Comparison of ENCODE assay signal across 17 cellular contexts in genomic region chr16:27345201-27345600, GRCh38. TPM values are rescaled to one million over a fixed set of nuclear protein-coding genes. Genes with fewer than 3 reads are reported as not detected.
"Had no signal": no experiment of that assay in that cellular context is flagged by ENCODE, and none has a peak within 500 bp of the region (broad histone marks: within the 10 kb centered on the region; RNA-seq: fewer than 3 reads in every experiment).

No MANE protein-coding gene starts in this region.

- H3K4me1 ChIP-seq: vagina had no signal

- H3K4me3 Mint-ChIP-seq: stimulated activated memory B cell treated with anti-CD40 and anti-IgM and Interleukin-4, amounts not matched to agents 10 μg/mL and 1 μg/mL and 100 μg/mL, for 72 hours; T-cell; type B pancreatic cell; WTC11 had no signal

- H3K27me3 Mint-ChIP-seq: stimulated activated memory B cell treated with anti-CD40 and anti-IgM and Interleukin-4, amounts not matched to agents 10 μg/mL and 1 μg/mL and 100 μg/mL, for 72 hours; T-cell; type B pancreatic cell had no signal

- H3K4me3 ChIP-seq: cardiac muscle cell, heart right ventricle, smooth muscle cell, vagina had no signal

- H3K9me3 ChIP-seq: vagina had no signal

- H3K9me3 Mint-ChIP-seq: stimulated activated memory B cell treated with anti-CD40 and anti-IgM and Interleukin-4, amounts not matched to agents 10 μg/mL and 1 μg/mL and 100 μg/mL, for 72 hours; T-cell; type B pancreatic cell had no signal

- DNase-seq: activated effector memory CD4-positive, alpha-beta T cell treated with Interleukin-2 at 50 U/mL for 16 hours; activated T-cell treated with anti-CD3 and anti-CD28 coated beads, Interleukin-2, amount 50 U/mL, for 48 hours; cortex of kidney; heart right ventricle; islet precursor cell; left cardiac atrium; stimulated activated CD4-positive, alpha-beta T cell treated with anti-CD3 and anti-CD28 coated beads, Interleukin-15, amount 100 ng/mL, for 24 hours; T-cell; T1000 had no signal

- H3K27ac ChIP-seq: cardiac muscle cell, epithelial cell of prostate, vagina had no signal

- H3K27me3 ChIP-seq: cardiac muscle cell, heart right ventricle, vagina had no signal

- ATAC-seq: left cardiac atrium; stimulated activated memory B cell treated with anti-CD40 and anti-IgM and Interleukin-4, amounts not matched to agents 10 μg/mL and 1 μg/mL and 100 μg/mL, for 72 hours; T-cell; WTC11 had no signal

- H3K4me2 ChIP-seq: smooth muscle cell had no signal

- H3K27ac Mint-ChIP-seq: type B pancreatic cell, WTC11 had no signal

RNA-seq across cellular contexts. Expression of gene IL21R, which starts 56.8 kb away (rescaled TPM):
- total RNA-seq: cardiac muscle cell, smooth muscle cell had no signal
- polyA plus RNA-seq: cardiac muscle cell, neural cell, smooth muscle cell had no signal
